Comparison of ENCODE assay signal across 16 cellular contexts in genomic region chr17:73215414-73215813, GRCh38. TPM values are rescaled to one million over a fixed set of nuclear protein-coding genes. Genes with fewer than 3 reads are reported as not detected.
DNase-seq lines count a peak whose midpoint lies in the region; ATAC-seq and TF ChIP-seq lines count a peak whose summit lies in the region.
"Had no signal": no experiment of that assay in that cellular context is flagged by ENCODE, and none has a peak within 500 bp of the region (broad histone marks: within the 10 kb centered on the region; RNA-seq: fewer than 3 reads in every experiment).

No MANE protein-coding gene starts in this region.

- H3K4me1 ChIP-seq in foreskin keratinocyte: no peaks in the 10 kb centered on the region
- H3K4me1 ChIP-seq: HAP-1 had no signal

- H3K27me3 Mint-ChIP-seq in activated naive CD8-positive, alpha-beta T cell treated with anti-CD3 and anti-CD28 coated beads for 36 hours: no peaks in the 10 kb centered on the region
- H3K27me3 Mint-ChIP-seq in activated naive CD8-positive, alpha-beta T cell treated with anti-CD3 and anti-CD28 coated beads, Interleukin-2, amount 50 U/mL, for 24 hours: no peaks in the 10 kb centered on the region

- no peak overlapping the region for H3K27ac ChIP-seq in foreskin keratinocyte
- H3K27ac ChIP-seq: heart right ventricle had no signal

- peak overlapping the region; percentile 34 for H3K27ac Mint-ChIP-seq in activated naive CD8-positive, alpha-beta T cell treated with anti-CD3 and anti-CD28 coated beads for 36 hours
- H3K27ac Mint-ChIP-seq in activated naive CD8-positive, alpha-beta T cell treated with anti-CD3 and anti-CD28 coated beads, Interleukin-2, amount 50 U/mL, for 24 hours: no peak overlapping the region

- ATAC-seq in activated naive CD8-positive, alpha-beta T cell treated with anti-CD3 and anti-CD28 coated beads, Interleukin-2, amount 50 U/mL, for 24 hours: no peak
- ATAC-seq in foreskin keratinocyte (peak; percentile 63), GM18858 (IDR thresholded peaks at IDR 0.05; ENCODE audit: unreplicated experiment) (no peak)
- ATAC-seq: activated T-cell treated with anti-CD3 and anti-CD28 coated beads, Interleukin-2, amount 50 U/mL, for 4 hours; heart right ventricle had no signal

- H3K27me3 ChIP-seq in foreskin keratinocyte: no peaks in the 10 kb centered on the region
- H3K27me3 ChIP-seq: heart right ventricle had no signal

- H3K4me1 Mint-ChIP-seq in activated naive CD8-positive, alpha-beta T cell treated with anti-CD3 and anti-CD28 coated beads for 36 hours: peaks cover 30% of the 10 kb centered on the region
- H3K4me1 Mint-ChIP-seq in activated naive CD8-positive, alpha-beta T cell treated with anti-CD3 and anti-CD28 coated beads, Interleukin-2, amount 50 U/mL, for 24 hours: peaks cover 34% of the 10 kb centered on the region

- in situ Hi-C loops in GM13976 (cut with MboI; ENCODE audit: low sequenced_read_pairs, unreplicated experiment): no loop called here

- TF ChIP-seq CTCF in foreskin keratinocyte (conservative IDR thresholded peaks at IDR 0.05) (peak; percentile 37), GM13976 (IDR thresholded peaks at IDR 0.05; ENCODE audit: borderline replicate concordance, control extremely low read depth, extremely low read depth, insufficient read depth, missing control alignments) (no peak)

- no peaks in the 10 kb centered on the region for H3K9me3 Mint-ChIP-seq in activated naive CD8-positive, alpha-beta T cell treated with anti-CD3 and anti-CD28 coated beads for 36 hours
- H3K9me3 Mint-ChIP-seq in activated naive CD8-positive, alpha-beta T cell treated with anti-CD3 and anti-CD28 coated beads, Interleukin-2, amount 50 U/mL, for 24 hours: no peaks in the 10 kb centered on the region
- H3K9me3 Mint-ChIP-seq: activated T-cell treated with anti-CD3 and anti-CD28 coated beads, Interleukin-2, amount 50 U/mL, for 4 hours had no signal

- H3K36me3 Mint-ChIP-seq in activated naive CD8-positive, alpha-beta T cell treated with anti-CD3 and anti-CD28 coated beads for 36 hours: peaks cover 12% of the 10 kb centered on the region
- H3K36me3 Mint-ChIP-seq in activated naive CD8-positive, alpha-beta T cell treated with anti-CD3 and anti-CD28 coated beads, Interleukin-2, amount 50 U/mL, for 24 hours (ENCODE audit: low read depth): peaks cover 23% of the 10 kb centered on the region

- no peak for DNase-seq in activated naive CD8-positive, alpha-beta T cell treated with anti-CD3 and anti-CD28 coated beads for 36 hours
- no peak for DNase-seq in activated naive CD8-positive, alpha-beta T cell treated with anti-CD3 and anti-CD28 coated beads, Interleukin-2, amount 50 U/mL, for 24 hours
- DNase-seq in NCI-H510A treated with DMSO at 0.1 percent for 48 hours (lab: John Stamatoyannopoulos, UW): peak; percentile 68
- no peak for DNase-seq in foreskin keratinocyte
- no peak for DNase-seq in NCI-H1930 (lab: John Stamatoyannopoulos, UW)
- no peak for DNase-seq in mesenteric fat pad (ENCODE audit: low spot score)
- no peak for DNase-seq in GM13976 (ENCODE audit: low spot score)
- DNase-seq: activated T-cell treated with anti-CD3 and anti-CD28 coated beads, Interleukin-2, amount 50 U/mL, for 4 hours; C1 segment of cervical spinal cord; heart right ventricle; NCI-H2081 treated with DMSO at 0.1 percent for 48 hours had no signal

- no peak overlapping the region for H3K4me3 Mint-ChIP-seq in activated naive CD8-positive, alpha-beta T cell treated with anti-CD3 and anti-CD28 coated beads for 36 hours
- no peak overlapping the region for H3K4me3 Mint-ChIP-seq in activated naive CD8-positive, alpha-beta T cell treated with anti-CD3 and anti-CD28 coated beads, Interleukin-2, amount 50 U/mL, for 24 hours
- H3K4me3 Mint-ChIP-seq: activated T-cell treated with anti-CD3 and anti-CD28 coated beads, Interleukin-2, amount 50 U/mL, for 4 hours had no signal

RNA-seq across cellular contexts. Expression of gene COG1, which starts 22.6 kb away (rescaled TPM):
- total RNA-seq in activated naive CD8-positive, alpha-beta T cell treated with anti-CD3 and anti-CD28 coated beads for 36 hours: 10 to 100 TPM; 23.4 to 27.7 TPM
- total RNA-seq in foreskin keratinocyte (17.0 and 17.6 TPM in 2 replicates), mesenteric fat pad (34.8 TPM)
- polyA plus RNA-seq in foreskin keratinocyte: 15.1 and 17.9 TPM in 2 replicates

RNA-seq across cellular contexts. Expression of gene CPSF4L, which starts 46.3 kb away (rescaled TPM):
- not detected for total RNA-seq in activated naive CD8-positive, alpha-beta T cell treated with anti-CD3 and anti-CD28 coated beads for 36 hours
- total RNA-seq in foreskin keratinocyte (not detected in 2 replicates), mesenteric fat pad (0.61 TPM)
- not detected in 2 replicates for polyA plus RNA-seq in foreskin keratinocyte
- total RNA-seq: activated T-cell treated with anti-CD3 and anti-CD28 coated beads, Interleukin-2, amount 50 U/mL, for 4 hours; endothelial cell of umbilical vein; heart right ventricle; lung; osteoblast had no signal
- polyA plus RNA-seq: endothelial cell of umbilical vein, heart right ventricle, lung had no signal

RNA-seq across cellular contexts. Expression of gene SSTR2, which starts 50.6 kb away (rescaled TPM):
- under 1 TPM; 0.04 to 0.16 TPM for total RNA-seq in activated naive CD8-positive, alpha-beta T cell treated with anti-CD3 and anti-CD28 coated beads for 36 hours
- total RNA-seq in foreskin keratinocyte (not detected in 2 replicates), mesenteric fat pad (5.7 TPM)
- not detected in 2 replicates for polyA plus RNA-seq in foreskin keratinocyte
- total RNA-seq: endothelial cell of umbilical vein had no signal
